19 cellular contexts compared by ENCODE assay signal in the genomic region with DNA sequence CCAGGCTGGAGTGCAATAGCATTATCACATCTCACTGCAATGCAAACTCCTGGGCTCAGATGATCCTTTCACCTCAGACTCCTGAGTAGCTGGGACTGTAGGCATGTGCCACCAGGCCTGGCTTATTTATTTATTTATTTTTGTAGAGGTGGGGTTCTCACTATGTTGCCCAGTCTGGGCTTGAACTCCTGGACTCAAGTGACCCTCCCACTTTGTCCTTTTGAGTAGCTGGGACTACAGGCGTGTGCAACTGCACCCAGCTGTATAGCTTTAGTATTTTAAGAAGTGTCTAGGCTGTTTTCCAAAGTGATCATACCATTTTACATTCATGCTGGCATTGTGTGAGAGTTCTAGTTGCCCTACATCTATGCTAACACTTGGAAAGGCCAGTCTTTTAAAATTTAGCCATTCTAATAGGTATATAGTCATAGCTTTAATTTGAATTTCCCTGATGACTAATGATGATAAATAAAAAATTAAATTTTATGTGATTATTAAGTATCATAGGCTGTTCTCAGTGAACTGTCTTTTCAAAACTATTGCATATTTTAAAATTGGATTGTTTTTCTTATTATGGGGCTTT.
A peak's percentile ranks its signal among the peaks of the same experiment; 100 is the strongest.
DNase-seq lines count a peak whose midpoint lies in the region; ATAC-seq and TF ChIP-seq lines count a peak whose summit lies in the region.
"Had no signal": no experiment of that assay in that cellular context is flagged by ENCODE, and none has a peak within 500 bp of the region (broad histone marks: within the 10 kb centered on the region; RNA-seq: fewer than 3 reads in every experiment).

No MANE protein-coding gene starts in this region.

- peaks cover 0 to 1% of the 10 kb centered on the region in 2 donors for H3K9me3 Mint-ChIP-seq in effector memory CD8-positive, alpha-beta T cell

- H3K4me3 Mint-ChIP-seq in effector memory CD8-positive, alpha-beta T cell: no peak overlapping the region
- H3K4me3 Mint-ChIP-seq: B cell; CD4-positive, CD25-positive, alpha-beta regulatory T cell; CD8-positive, alpha-beta T cell had no signal

- POLR2A ChIA-PET in PC-3 (lab: Charles Lee; ENCODE audit: unreplicated experiment): no interaction called here

- H4K20me1 ChIP-seq in PC-3 (ENCODE audit: low read length): no peaks in the 10 kb centered on the region

- H3K79me2 ChIP-seq in PC-3 (ENCODE audit: low read length): no peaks in the 10 kb centered on the region

- H3K36me3 Mint-ChIP-seq in effector memory CD8-positive, alpha-beta T cell (ENCODE audit: insufficient read depth): no peaks in the 10 kb centered on the region

- no peaks in the 10 kb centered on the region for H3F3A ChIP-seq in PC-3 (ENCODE audit: low read length, unreplicated experiment)

- intact Hi-C loops in PC-3 (cut with micrococcal nuclease): no loop called here

- H3K4me3 ChIP-seq in PC-3 (ENCODE audit: low read length): no peak overlapping the region
- H3K4me3 ChIP-seq: BLaER1, GM12878, GM23248 had no signal

- BruUV-seq in PC-3 (replicated peaks; lab: Mats Ljungman, UMichigan): no TSS peak

- H3K9ac ChIP-seq in PC-3 (ENCODE audit: low read length): no peak overlapping the region
- H3K9ac ChIP-seq: BLaER1, GM23248 had no signal

- TF ChIP-seq CTCF in PC-3 (conservative IDR thresholded peaks at IDR 0.05; ENCODE audit: low read depth, low read length): no peak

- H3K4me1 ChIP-seq in PC-3 (ENCODE audit: insufficient read depth, low read length): no peaks in the 10 kb centered on the region
- H3K4me1 ChIP-seq: BLaER1, Caco-2 had no signal

- H3K4me2 ChIP-seq in PC-3 (ENCODE audit: low read length): no peak overlapping the region
- H3K4me2 ChIP-seq: BLaER1 had no signal

- no peak overlapping the region for H3K27ac ChIP-seq in PC-3 (ENCODE audit: low read length)
- H3K27ac ChIP-seq: BLaER1, C4-2B, GM23248 had no signal

- H3K4me1 Mint-ChIP-seq in effector memory CD8-positive, alpha-beta T cell (ENCODE audit: low read depth in 2 of 2): peaks cover 2 to 15% of the 10 kb centered on the region in 2 donors
- H3K4me1 Mint-ChIP-seq: B cell had no signal

- ATAC-seq in PC-3 (peak; percentile 61), HG03025 (IDR thresholded peaks at IDR 0.05; ENCODE audit: low FRiP score, unreplicated experiment) (no peak)
- no peak for ATAC-seq in effector memory CD8-positive, alpha-beta T cell (replicated peaks)
- ATAC-seq: CD8-positive, alpha-beta T cell; GM12878; HCT116 had no signal

- no peaks in the 10 kb centered on the region for H3K27me3 ChIP-seq in PC-3 (ENCODE audit: low read length)
- H3K27me3 ChIP-seq: BLaER1 had no signal

- DNase-seq in ELR (ENCODE audit: low read depth): peak; percentile 3
- no peak for DNase-seq in PC-3
- DNase-seq in effector memory CD8-positive, alpha-beta T cell: no peak
- DNase-seq in NCI-H446 treated with DMSO at 0.1 percent for 48 hours (lab: John Stamatoyannopoulos, UW): no peak
- DNase-seq in activated effector memory CD4-positive, alpha-beta T cell treated with Interleukin-2 at 50 U/mL for 16 hours: no peak
- DNase-seq: Caco-2; CD4-positive, CD25-positive, alpha-beta regulatory T cell; CD8-positive, alpha-beta T cell; DMS153; DND-41; GDM1; GM23248; H7 had no signal

- H3K27me3 Mint-ChIP-seq in effector memory CD8-positive, alpha-beta T cell: no peaks in the 10 kb centered on the region
- H3K27me3 Mint-ChIP-seq: B cell; CD4-positive, CD25-positive, alpha-beta regulatory T cell had no signal

- CTCF ChIA-PET in PC-3 (lab: Charles Lee): no interaction called here

- no peaks in the 10 kb centered on the region for H3K9me3 ChIP-seq in PC-3 (ENCODE audit: low read length)

- no peaks in the 10 kb centered on the region for H3K9me2 ChIP-seq in PC-3 (replicated peaks; ENCODE audit: low read length)

- no peak overlapping the region for H2AFZ ChIP-seq in PC-3 (ENCODE audit: low read length)
- H2AFZ ChIP-seq: GM23248 had no signal

- peak overlapping the region; percentile 32 to 49 for H3K27ac Mint-ChIP-seq in effector memory CD8-positive, alpha-beta T cell
- H3K27ac Mint-ChIP-seq: B cell; CD8-positive, alpha-beta T cell had no signal

- no peaks in the 10 kb centered on the region for H3K36me3 ChIP-seq in PC-3 (ENCODE audit: low read depth, low read length)
